Comparison of ENCODE assay signal across 21 cellular contexts in genomic region chr5:37055383-37055990, GRCh38.
DNase-seq lines count a peak whose midpoint lies in the region; ATAC-seq, FAIRE-seq and TF ChIP-seq lines count a peak whose summit lies in the region.
"Had no signal": no experiment of that assay in that cellular context is flagged by ENCODE, and none has a peak within 500 bp of the region (broad histone marks: within the 10 kb centered on the region; RNA-seq: fewer than 3 reads in every experiment).

No MANE protein-coding gene starts in this region.

- ATAC-seq in T-cell (replicated peaks in 1 of 4), result no peak

- no peak for FAIRE-seq in H1 (lab: Jason Lieb, UNC)
- FAIRE-seq: GM12892, kidney had no signal

- H3K18ac ChIP-seq in H1 (ENCODE audit: extremely low read depth, low read length), result no peak overlapping the region

- CTCF ChIA-PET in MCF 10A (lab: Yijun Ruan, JAX), result interaction anchor here (0.6 kb wide), 1 partner anchor 191 kb away, joined by 3 read pairs; no protein-coding TSS in a partner anchor
- CTCF ChIA-PET in T-cell (lab: Charles Lee), result no interaction called here
- CTCF ChIA-PET in H1 (lab: Charles Lee; ENCODE audit: partially characterized antibody), result interaction anchor here (1.5 kb wide), 1 partner anchor 64 kb away, joined by 6 read pairs; no protein-coding TSS in a partner anchor

- H3K9me3 ChIP-seq in breast epithelium (no peaks in the 10 kb centered on the region), H1 (ENCODE audit: insufficient read depth in 2 of 2, low read depth in 1 of 2, low read length in 1 of 2) (no peaks in the 10 kb centered on the region)

- H3K27ac Mint-ChIP-seq in MCF 10A (ENCODE audit: low read depth, unreplicated experiment) (peak overlapping the region; percentile 28), T-cell (peak overlapping the region; percentile 1 to 7)
- H3K27ac Mint-ChIP-seq: activated CD4-positive, alpha-beta memory T cell treated with anti-CD3 and anti-CD28 coated beads for 36 hours had no signal

- no peak overlapping the region for H4K5ac ChIP-seq in H1 (ENCODE audit: insufficient read length, low read depth, low read length)

- H2AK5ac ChIP-seq in H1 (ENCODE audit: low read depth, low read length), result no peak overlapping the region

- H3K14ac ChIP-seq in H1 (ENCODE audit: insufficient read length), result no peak overlapping the region

- H3K36me3 ChIP-seq in breast epithelium (peaks cover 10% of the 10 kb centered on the region), H1 (ENCODE audit: control insufficient read depth in 2 of 4, insufficient read depth in 4 of 4, low read length in 3 of 4) (peaks cover 0 to 55% (median 5%) of the 10 kb centered on the region in 4 experiments; a peak in 2 of 8 replicates)

- BruUV-seq in MCF 10A (replicated peaks; lab: Mats Ljungman, UMichigan), result no TSS peak

- H2BK15ac ChIP-seq in H1 (ENCODE audit: low read length), result no peak overlapping the region

- no peak overlapping the region for H2BK5ac ChIP-seq in H1 (ENCODE audit: low read depth, low read length)

- TF ChIP-seq RAD21 in H1 (IDR thresholded peaks at IDR 0.05 in 1 of 2, conservative IDR thresholded peaks at IDR 0.05 in 1 of 2; ENCODE audit: low read depth in 2 of 2, low read length in 2 of 2), result no peak

- DNase-seq in MCF 10A (ENCODE audit: unreplicated experiment), result peak; percentile 12
- no peak for DNase-seq in breast epithelium (ENCODE audit: low spot score in 2 of 2)
- no peak for DNase-seq in T-cell
- no peak for DNase-seq in H1 (ENCODE audit: low read depth in 1 of 2, low spot score in 2 of 2)
- DNase-seq in iPS-NIHi7 (ENCODE audit: extremely low spot score), result no peak
- DNase-seq in hepatic stellate cell (ENCODE audit: low spot score), result no peak
- no peak for DNase-seq in NCI-H146 (lab: John Stamatoyannopoulos, UW)
- DNase-seq: activated CD4-positive, alpha-beta memory T cell treated with anti-CD3 and anti-CD28 coated beads for 36 hours; DMS79 treated with DMSO at 0.1 percent for 48 hours; foreskin fibroblast; H7; hypothalamus; kidney; NCI-H1930; NCI-H226; NCI-H82; OCI-M1; posterior cingulate gyrus; SHP77 treated with DMSO at 0.1 percent for 48 hours had no signal

- H3K27me3 ChIP-seq in breast epithelium (no peaks in the 10 kb centered on the region), H1 (replicated peaks in 1 of 4; ENCODE audit: control insufficient read depth in 3 of 4, extremely low read depth in 1 of 4, insufficient read depth in 3 of 4, low read length in 3 of 4) (no peaks in the 10 kb centered on the region)

- no peak overlapping the region for H3K56ac ChIP-seq in H1 (replicated peaks; ENCODE audit: insufficient read length, low read depth, low read length)

- H3K79me1 ChIP-seq in H1 (ENCODE audit: low read depth, low read length), result no peaks in the 10 kb centered on the region

- H3K4me3 ChIP-seq in breast epithelium (no peak overlapping the region), H1 (ENCODE audit: extremely low read depth in 1 of 4, insufficient read depth in 2 of 4, low read depth in 3 of 4, low read length in 4 of 4) (no peak overlapping the region)

- H3K27me3 Mint-ChIP-seq in MCF 10A (ENCODE audit: insufficient read depth, unreplicated experiment), result no peaks in the 10 kb centered on the region
- no peaks in the 10 kb centered on the region for H3K27me3 Mint-ChIP-seq in T-cell
- H3K27me3 Mint-ChIP-seq: activated CD4-positive, alpha-beta memory T cell treated with anti-CD3 and anti-CD28 coated beads for 36 hours had no signal

- H3K36me3 Mint-ChIP-seq in MCF 10A (ENCODE audit: insufficient read depth, unreplicated experiment) (peaks cover 54% of the 10 kb centered on the region), T-cell (peaks cover 50% of the 10 kb centered on the region)

- no peak overlapping the region for H4K8ac ChIP-seq in H1 (ENCODE audit: extremely low read depth, insufficient read depth, low read length)

- TF ChIP-seq POLR2A in breast epithelium (IDR thresholded peaks at IDR 0.05) (no peak), H1 (IDR thresholded peaks at IDR 0.05; ENCODE audit: control extremely low read depth in 1 of 2, low read depth in 2 of 2, low read length in 2 of 2) (no peak)

- H4K91ac ChIP-seq in H1 (replicated peaks; ENCODE audit: insufficient read length, low read length), result no peak overlapping the region

- H3K9me3 Mint-ChIP-seq in MCF 10A (ENCODE audit: unreplicated experiment) (no peaks in the 10 kb centered on the region), T-cell (no peaks in the 10 kb centered on the region)
- H3K9me3 Mint-ChIP-seq: activated CD4-positive, alpha-beta memory T cell treated with anti-CD3 and anti-CD28 coated beads for 36 hours had no signal

- TF ChIP-seq CTCF in MCF 10A (IDR thresholded peaks at IDR 0.05; ENCODE audit: unreplicated experiment) (no peak), breast epithelium (IDR thresholded peaks at IDR 0.05) (no peak), H1 (IDR thresholded peaks at IDR 0.05; ENCODE audit: control extremely low read depth in 1 of 3, insufficient read depth in 1 of 3, low read depth in 1 of 3, low read length in 3 of 3) (no peak)

- no peak overlapping the region for H3K4me3 Mint-ChIP-seq in MCF 10A (ENCODE audit: unreplicated experiment)
- no peak overlapping the region for H3K4me3 Mint-ChIP-seq in T-cell
- H3K4me3 Mint-ChIP-seq: activated CD4-positive, alpha-beta memory T cell treated with anti-CD3 and anti-CD28 coated beads for 36 hours had no signal

- H2BK12ac ChIP-seq in H1 (ENCODE audit: low read depth, low read length), result no peak overlapping the region

- peaks cover 13% of the 10 kb centered on the region for H3K4me1 Mint-ChIP-seq in MCF 10A (ENCODE audit: insufficient read depth, unreplicated experiment)
- peaks cover 0 to 5% (median 0%) of the 10 kb centered on the region in 3 donors for H3K4me1 Mint-ChIP-seq in T-cell

- H3K23ac ChIP-seq in H1 (ENCODE audit: insufficient read length), result no peak overlapping the region

- no peak overlapping the region for H3K4me2 ChIP-seq in H1 (ENCODE audit: insufficient read depth in 1 of 2, low read depth in 2 of 2, low read length in 2 of 2)
- H3K4me2 ChIP-seq: KMS-11 had no signal

- H3K4me1 ChIP-seq in breast epithelium (no peaks in the 10 kb centered on the region), H1 (replicated peaks in 1 of 4; ENCODE audit: control insufficient read depth in 3 of 4, insufficient read depth in 4 of 4, low read length in 3 of 4) (no peaks in the 10 kb centered on the region)

- no peak overlapping the region for H2AFZ ChIP-seq in H1 (ENCODE audit: low read length)

- H3K27ac ChIP-seq in breast epithelium (no peak overlapping the region), H1 (ENCODE audit: low read depth, low read length) (no peak overlapping the region)
- H3K27ac ChIP-seq: KMS-11 had no signal

- H2BK120ac ChIP-seq in H1 (replicated peaks; ENCODE audit: low read depth, low read length), result no peak overlapping the region

- no peaks in the 10 kb centered on the region for H3K23me2 ChIP-seq in H1 (ENCODE audit: low read depth, low read length)

- 83% methylated on average over 1 of the region's 1 CpG; no CpG with 5 or more reads in 1 of the 2 experiments for WGBS in H1 (ENCODE audit: extremely low coverage in 1 of 2, insufficient coverage in 1 of 2, insufficient read length in 1 of 2, insufficient replicate concordance in 2 of 2, low coverage in 1 of 2, low lambda C conversion rate in 2 of 2, missing lambda C conversion rate in 1 of 2), 2 experiments

- intact Hi-C loops in MCF 10A (cut with micrococcal nuclease) (no loop called here), breast epithelium (cut with DNase I; ENCODE audit: low total_unique reads) (no loop called here)

- H4K20me1 ChIP-seq in H1 (replicated peaks in 1 of 2; ENCODE audit: control insufficient read depth in 1 of 2, insufficient read depth in 2 of 2, low read length in 2 of 2), result no peaks in the 10 kb centered on the region

- TF ChIP-seq EP300 in H1 (IDR thresholded peaks at IDR 0.05; ENCODE audit: borderline replicate concordance in 1 of 2, low read depth in 2 of 2, low read length in 2 of 2), result no peak

- H3K79me2 ChIP-seq in H1 (ENCODE audit: control insufficient read depth in 1 of 2, insufficient read depth in 2 of 2, low read length in 2 of 2), result no peaks in the 10 kb centered on the region

- no peak overlapping the region for H3K9ac ChIP-seq in H1 (replicated peaks in 1 of 4; ENCODE audit: extremely low read depth in 1 of 4, low read depth in 3 of 4, low read length in 3 of 4)
- H3K9ac ChIP-seq: KMS-11 had no signal

- POLR2A ChIA-PET in MCF 10A (lab: Yijun Ruan, JAX) (interaction anchor here (0.9 kb wide), 1 partner anchor 9 kb away, joined by 3 read pairs; no protein-coding TSS in a partner anchor), T-cell (lab: Charles Lee) (no interaction called here), H1 (lab: Charles Lee; ENCODE audit: partially characterized antibody) (no interaction called here)

- no peak overlapping the region for H2BK20ac ChIP-seq in H1 (ENCODE audit: low read length)

- no peak overlapping the region for H3K4ac ChIP-seq in H1 (replicated peaks; ENCODE audit: insufficient read length, low read depth, low read length)

TF ChIP-seq in H1, 55 proteins besides CTCF, POLR2A, EP300 and RAD21:
- TF ChIP-seq HDAC2 (IDR thresholded peaks at IDR 0.05; ENCODE audit: borderline replicate concordance in 1 of 2, low read depth in 2 of 2, low read length in 2 of 2) (no peak), JUND (IDR thresholded peaks at IDR 0.05; ENCODE audit: low read length) (peak; percentile 14; the same call in 1 of the 2 replicates)
TF ChIP-seq in H1: peak in this region for 1.

Comparison
In these comparisons a context has a peak if more than half of its experiments do, and no peak if none do; other contexts are left out.
1. CTCF ChIA-PET loops: an anchor here in MCF 10A (0.6 kb wide) and H1 (1.5 kb wide); none called in T-cell.